17 cellular contexts compared by ENCODE assay signal in genomic region chr9:116166713-116167112, GRCh38. TPM values are rescaled to one million over a fixed set of nuclear protein-coding genes. Genes with fewer than 3 reads are reported as not detected.
DNase-seq lines count a peak whose midpoint lies in the region; ATAC-seq and TF ChIP-seq lines count a peak whose summit lies in the region.
"Had no signal": no experiment of that assay in that cellular context is flagged by ENCODE, and none has a peak within 500 bp of the region (broad histone marks: within the 10 kb centered on the region; RNA-seq: fewer than 3 reads in every experiment).

No MANE protein-coding gene starts in this region.

- H3K36me3 Mint-ChIP-seq in GM23338 (ENCODE audit: low read depth), result no peaks in the 10 kb centered on the region
- no peaks in the 10 kb centered on the region for H3K36me3 Mint-ChIP-seq in activated CD8-positive, alpha-beta memory T cell treated with anti-CD3 and anti-CD28 coated beads, Interleukin-2, amount 10 ng/mL, durations not matched to agents 7 days and 5 days
- H3K36me3 Mint-ChIP-seq: immature natural killer cell; stimulated activated memory B cell treated with anti-CD40 and anti-IgM and Interleukin-4, amounts not matched to agents 10 μg/mL and 1 μg/mL and 100 μg/mL, for 72 hours had no signal

- H4K20me1 ChIP-seq in GM23338 (replicated peaks; ENCODE audit: insufficient read depth), result peaks cover 3% of the 10 kb centered on the region; the same call in 1 of the 2 replicates

- ATAC-seq in GM23338 (no peak), RWPE2 (ENCODE audit: low read depth) (no peak)
- no peak for ATAC-seq in activated CD8-positive, alpha-beta memory T cell treated with anti-CD3 and anti-CD28 coated beads, Interleukin-2, amount 10 ng/mL, durations not matched to agents 7 days and 5 days
- ATAC-seq: body of pancreas; sciatic nerve; stimulated activated memory B cell treated with anti-CD40 and anti-IgM and Interleukin-4, amounts not matched to agents 10 μg/mL and 1 μg/mL and 100 μg/mL, for 72 hours had no signal

- no peak overlapping the region for H3K4me3 Mint-ChIP-seq in GM23338
- no peak overlapping the region for H3K4me3 Mint-ChIP-seq in activated CD8-positive, alpha-beta memory T cell treated with anti-CD3 and anti-CD28 coated beads, Interleukin-2, amount 10 ng/mL, durations not matched to agents 7 days and 5 days
- H3K4me3 Mint-ChIP-seq: immature natural killer cell; stimulated activated memory B cell treated with anti-CD40 and anti-IgM and Interleukin-4, amounts not matched to agents 10 μg/mL and 1 μg/mL and 100 μg/mL, for 72 hours had no signal

- H3K9me3 Mint-ChIP-seq in GM23338, result no peaks in the 10 kb centered on the region
- no peaks in the 10 kb centered on the region for H3K9me3 Mint-ChIP-seq in activated CD8-positive, alpha-beta memory T cell treated with anti-CD3 and anti-CD28 coated beads, Interleukin-2, amount 10 ng/mL, durations not matched to agents 7 days and 5 days (ENCODE audit: low read depth)

- no peaks in the 10 kb centered on the region for H3K36me3 ChIP-seq in GM23338 (ENCODE audit: insufficient read depth)
- no peaks in the 10 kb centered on the region for H3K36me3 ChIP-seq in RWPE2 (ENCODE audit: low read depth)

- no peaks in the 10 kb centered on the region for H3K79me2 ChIP-seq in GM23338 (replicated peaks; ENCODE audit: insufficient read depth)

- peaks cover 2% of the 10 kb centered on the region; the same call in 2 of the 3 replicates for H3K4me1 Mint-ChIP-seq in GM23338
- no peaks in the 10 kb centered on the region for H3K4me1 Mint-ChIP-seq in activated CD8-positive, alpha-beta memory T cell treated with anti-CD3 and anti-CD28 coated beads, Interleukin-2, amount 10 ng/mL, durations not matched to agents 7 days and 5 days
- H3K4me1 Mint-ChIP-seq: immature natural killer cell; stimulated activated memory B cell treated with anti-CD40 and anti-IgM and Interleukin-4, amounts not matched to agents 10 μg/mL and 1 μg/mL and 100 μg/mL, for 72 hours had no signal

- no peak overlapping the region for H3K4me3 ChIP-seq in AG10803 (ENCODE audit: low read length)
- H3K4me3 ChIP-seq in GM23338, result no peak overlapping the region
- H3K4me3 ChIP-seq in RWPE2 (ENCODE audit: severe bottlenecking), result no peak overlapping the region
- no peak overlapping the region for H3K4me3 ChIP-seq in fibroblast of mammary gland (ENCODE audit: control insufficient read depth, low read depth, low read length)
- H3K4me3 ChIP-seq: body of pancreas had no signal

- H2AFZ ChIP-seq in GM23338, result no peak overlapping the region

- no peaks in the 10 kb centered on the region for H3K9me3 ChIP-seq in RWPE2 (ENCODE audit: severe bottlenecking)
- H3K9me3 ChIP-seq: body of pancreas had no signal

- no peaks in the 10 kb centered on the region for H3K9me2 ChIP-seq in GM23338 (ENCODE audit: insufficient read depth)

- DNase-seq in AG10803 (ENCODE audit: low read depth) (no peak), GM23338 (ENCODE audit: low spot score) (peak; percentile 52), RWPE2 (ENCODE audit: low spot score) (no peak), fibroblast of mammary gland (ENCODE audit: low read depth) (no peak), pons (ENCODE audit: low spot score) (no peak), NCI-H526 treated with DMSO at 0.1 percent for 48 hours (lab: John Stamatoyannopoulos, UW) (no peak)
- DNase-seq in activated effector memory CD4-positive, alpha-beta T cell treated with Interleukin-2 at 50 U/mL for 16 hours, result no peak
- DNase-seq in activated CD8-positive, alpha-beta memory T cell treated with anti-CD3 and anti-CD28 coated beads, Interleukin-2, amount 10 ng/mL, durations not matched to agents 7 days and 5 days, result no peak
- DNase-seq: activated gamma-delta T cell treated with Interleukin-2 at 50 U/mL for 16 hours; body of pancreas; effector memory CD4-positive, alpha-beta T cell; GOT3; immature natural killer cell; SW 1271 had no signal

- no peaks in the 10 kb centered on the region for H3K27me3 ChIP-seq in GM23338 (ENCODE audit: insufficient read depth)
- no peaks in the 10 kb centered on the region for H3K27me3 ChIP-seq in RWPE2 (ENCODE audit: insufficient read depth, poor library complexity, severe bottlenecking)
- H3K27me3 ChIP-seq: body of pancreas had no signal

- TF ChIP-seq CTCF in AG10803 (conservative IDR thresholded peaks at IDR 0.05; ENCODE audit: low read length), result peak; percentile 19; the same call in 1 of the 2 replicates
- TF ChIP-seq CTCF in GM23338 (conservative IDR thresholded peaks at IDR 0.05; ENCODE audit: low read depth in 2 of 2), result peak; percentile 55 to 61
- peak; percentile 36 for TF ChIP-seq CTCF in RWPE2 (IDR thresholded peaks at IDR 0.05; ENCODE audit: poor library complexity, severe bottlenecking)
- peak; percentile 37 for TF ChIP-seq CTCF in fibroblast of mammary gland (conservative IDR thresholded peaks at IDR 0.05; ENCODE audit: control insufficient read depth, insufficient read depth, low read depth, low read length)

- H3K27ac ChIP-seq in GM23338 (ENCODE audit: low read depth) (no peak overlapping the region), RWPE2 (ENCODE audit: poor library complexity, severe bottlenecking) (no peak overlapping the region)
- H3K27ac ChIP-seq: body of pancreas, VCaP had no signal

- H3F3A ChIP-seq in GM23338 (replicated peaks; ENCODE audit: low read depth), result no peaks in the 10 kb centered on the region

- H3K27ac Mint-ChIP-seq in GM23338, result no peak overlapping the region
- H3K27ac Mint-ChIP-seq in activated CD8-positive, alpha-beta memory T cell treated with anti-CD3 and anti-CD28 coated beads, Interleukin-2, amount 10 ng/mL, durations not matched to agents 7 days and 5 days, result no peak overlapping the region
- H3K27ac Mint-ChIP-seq: immature natural killer cell; stimulated activated memory B cell treated with anti-CD40 and anti-IgM and Interleukin-4, amounts not matched to agents 10 μg/mL and 1 μg/mL and 100 μg/mL, for 72 hours had no signal

- H3K4me1 ChIP-seq in GM23338 (ENCODE audit: insufficient read depth) (no peaks in the 10 kb centered on the region), RWPE2 (ENCODE audit: insufficient read depth, poor library complexity, severe bottlenecking) (no peaks in the 10 kb centered on the region)

- no peak overlapping the region for H3K4me2 ChIP-seq in GM23338

- CTCF ChIA-PET in activated CD8-positive, alpha-beta memory T cell treated with anti-CD3 and anti-CD28 coated beads, Interleukin-2, amount 10 ng/mL, durations not matched to agents 7 days and 5 days (lab: Charles Lee), result no interaction called here

- peaks cover 1% of the 10 kb centered on the region for H3K27me3 Mint-ChIP-seq in GM23338 (ENCODE audit: insufficient read depth, low read depth, poor library complexity)
- H3K27me3 Mint-ChIP-seq in activated CD8-positive, alpha-beta memory T cell treated with anti-CD3 and anti-CD28 coated beads, Interleukin-2, amount 10 ng/mL, durations not matched to agents 7 days and 5 days, result no peaks in the 10 kb centered on the region

TF ChIP-seq in GM23338, 12 proteins besides CTCF, POLR2A, EP300 and RAD21:
- no peak for TF ChIP-seq JUNB (IDR thresholded peaks at IDR 0.05; ENCODE audit: unreplicated experiment)
- TF ChIP-seq ETS1 (IDR thresholded peaks at IDR 0.05), result no peak
- TF ChIP-seq EZH2phosphoT487 (IDR thresholded peaks at IDR 0.05; ENCODE audit: unreplicated experiment), result no peak
- TF ChIP-seq NANOG (IDR thresholded peaks at IDR 0.05; ENCODE audit: borderline replicate concordance), result no peak
TF ChIP-seq in GM23338: peak in this region for 0.

RNA-seq across cellular contexts. Expression of gene PAPPA, which starts 13.1 kb away (rescaled TPM):
- 0.31 and 0.38 TPM in 2 replicates for total RNA-seq in GM23338 (2014; rRNA removed; shearing (Covaris generic))
- polyA plus RNA-seq in GM23338 (2016; fragmentation: Nextera tagmentation; extraction: Ambion mirVana), result 0.21 and 0.66 TPM in 2 replicates
- not detected for total RNA-seq in activated CD8-positive, alpha-beta memory T cell treated with anti-CD3 and anti-CD28 coated beads, Interleukin-2, amount 10 ng/mL, durations not matched to agents 7 days and 5 days
- polyA plus RNA-seq: immature natural killer cell had no signal
